Comparison of ENCODE assay signal across 8 cellular contexts in genomic region chr17:37373530-37374159, GRCh38. TPM values are rescaled to one million over a fixed set of nuclear protein-coding genes. Genes with fewer than 3 reads are reported as not detected.
A peak's percentile ranks its signal among the peaks of the same experiment; 100 is the strongest.
DNase-seq lines count a peak whose midpoint lies in the region; ATAC-seq and TF ChIP-seq lines count a peak whose summit lies in the region.

No MANE protein-coding gene starts in this region.

- DNase-seq in CD8-positive, alpha-beta memory T cell = peak; percentile 14 to 70 (median 47)
- DNase-seq in H4 (ENCODE audit: low spot score) (peak; percentile 84), NCI-H2029 treated with DMSO at 0.1 percent for 48 hours (lab: John Stamatoyannopoulos, UW) (peak; percentile 42), T-helper 1 cell (peak in 4 of 5 donors; percentile 31 to 76 (median 43)), amniotic epithelial cell (ENCODE audit: low read depth) (peak; percentile 81), right atrium auricular region (ENCODE audit: low spot score) (peak; percentile 65), sigmoid colon (no peak)

- H3K4me1 Mint-ChIP-seq in CD8-positive, alpha-beta memory T cell = peaks cover 0 to 6% (median 4%) of the 10 kb centered on the region in 3 donors

- no peaks in the 10 kb centered on the region for H3K36me3 Mint-ChIP-seq in CD8-positive, alpha-beta memory T cell

- no peak for ATAC-seq in GM18511 (IDR thresholded peaks at IDR 0.05; ENCODE audit: unreplicated experiment)

- no peaks in the 10 kb centered on the region for H3K27me3 Mint-ChIP-seq in CD8-positive, alpha-beta memory T cell

- no peaks in the 10 kb centered on the region for H3K36me3 ChIP-seq in CD8-positive, alpha-beta memory T cell (ENCODE audit: insufficient read depth, low read length)
- H3K36me3 ChIP-seq in right atrium auricular region = no peaks in the 10 kb centered on the region
- H3K36me3 ChIP-seq in sigmoid colon = no peaks in the 10 kb centered on the region

- WGBS in sigmoid colon, 2 donors = 3 to 5% methylated on average over 4 of the region's 4 CpGs

- no peak overlapping the region for H3K4me3 ChIP-seq in CD8-positive, alpha-beta memory T cell (ENCODE audit: low read length)
- H3K4me3 ChIP-seq in right atrium auricular region (no peak overlapping the region), sigmoid colon (no peak overlapping the region)

- TF ChIP-seq POLR2A in sigmoid colon (IDR thresholded peaks at IDR 0.05) = no peak

- POLR2A ChIA-PET in CD8-positive, alpha-beta memory T cell (lab: Charles Lee) = interaction anchor here (0.6 kb wide), 1 partner anchor 741 kb away, joined by 3 read pairs; no protein-coding TSS in a partner anchor

- H3K4me3 Mint-ChIP-seq in CD8-positive, alpha-beta memory T cell = no peak overlapping the region

- peak overlapping the region in 1 of 8 donors; percentile 78 for H3K27ac Mint-ChIP-seq in CD8-positive, alpha-beta memory T cell

- H3K27me3 ChIP-seq in CD8-positive, alpha-beta memory T cell (ENCODE audit: insufficient read depth, low read length, poor library complexity, severe bottlenecking) = no peaks in the 10 kb centered on the region
- no peaks in the 10 kb centered on the region for H3K27me3 ChIP-seq in right atrium auricular region
- H3K27me3 ChIP-seq in sigmoid colon = no peaks in the 10 kb centered on the region

- no peaks in the 10 kb centered on the region for H3K9me3 Mint-ChIP-seq in CD8-positive, alpha-beta memory T cell

- CTCF ChIA-PET in CD8-positive, alpha-beta memory T cell (lab: Charles Lee) = interaction anchor here (0.6 to 2.0 kb wide), 16 partner anchors 8 to 1440 kb away, joined by 3 to 11 read pairs (median 4); partner anchors contain the start of gene SYNRG

- intact Hi-C loops in sigmoid colon (cut with DNase I) = loop anchor here (10.0 kb wide), 1 partner anchor 119 kb away; no protein-coding TSS in a partner anchor

- no peak overlapping the region for H3K27ac ChIP-seq in CD8-positive, alpha-beta memory T cell (ENCODE audit: low read depth, low read length)
- H3K27ac ChIP-seq in right atrium auricular region (no peak overlapping the region), sigmoid colon (no peak overlapping the region)

- H3K4me1 ChIP-seq in CD8-positive, alpha-beta memory T cell (ENCODE audit: insufficient read depth, low read length) = no peaks in the 10 kb centered on the region
- no peaks in the 10 kb centered on the region for H3K4me1 ChIP-seq in right atrium auricular region
- H3K4me1 ChIP-seq in sigmoid colon = peaks cover 0 to 3% (median 0%) of the 10 kb centered on the region in 4 donors

- no peak for TF ChIP-seq EP300 in sigmoid colon (IDR thresholded peaks at IDR 0.05)

- no peaks in the 10 kb centered on the region for H3K9me3 ChIP-seq in CD8-positive, alpha-beta memory T cell (ENCODE audit: low read length)
- H3K9me3 ChIP-seq in right atrium auricular region = no peaks in the 10 kb centered on the region
- H3K9me3 ChIP-seq in sigmoid colon = no peaks in the 10 kb centered on the region

- TF ChIP-seq CTCF in right atrium auricular region (IDR thresholded peaks at IDR 0.05) (peak; percentile 79 to 93), sigmoid colon (IDR thresholded peaks at IDR 0.05) (peak; percentile 85 to 99 (median 96))

RNA-seq across cellular contexts. Expression of gene C17orf78, which starts 2.1 kb away (rescaled TPM):
- not detected for total RNA-seq in CD8-positive, alpha-beta memory T cell
- not detected for polyA plus RNA-seq in CD8-positive, alpha-beta memory T cell
- not detected in 2 replicates for total RNA-seq in H4 (2014; rRNA removed; shearing (Covaris generic))
- not detected for total RNA-seq in right atrium auricular region
- total RNA-seq in sigmoid colon = not detected
- polyA plus RNA-seq in sigmoid colon = not detected

RNA-seq across cellular contexts. Expression of gene ACACA, which starts 33.0 kb away (rescaled TPM):
- 10 to 100 TPM; 41.3 to 51.1 TPM for total RNA-seq in CD8-positive, alpha-beta memory T cell
- polyA plus RNA-seq in CD8-positive, alpha-beta memory T cell = 7.5 TPM
- 27.6 and 50.3 TPM in 2 replicates for total RNA-seq in H4 (2014; rRNA removed; shearing (Covaris generic))
- 10 to 100 TPM in 1 of 2 donors, 1 to 10 TPM in 1; 8.6 to 10.2 TPM for total RNA-seq in right atrium auricular region
- 10 to 100 TPM; 21.1 to 38.9 (median 28.9) TPM for total RNA-seq in sigmoid colon
- 10 to 100 TPM; 10.8 to 34.9 (median 18.0) TPM for polyA plus RNA-seq in sigmoid colon

RNA-seq across cellular contexts. Expression of gene TADA2A, which starts 33.0 kb away (rescaled TPM):
- 10 to 100 TPM; 42.3 to 46.0 TPM for total RNA-seq in CD8-positive, alpha-beta memory T cell
- 12.8 TPM for polyA plus RNA-seq in CD8-positive, alpha-beta memory T cell
- 11.3 and 15.4 TPM in 2 replicates for total RNA-seq in H4 (2014; rRNA removed; shearing (Covaris generic))
- total RNA-seq in right atrium auricular region (10 to 100 TPM in 1 of 2 donors, 1 to 10 TPM in 1; 6.8 to 15.7 TPM), sigmoid colon (10 to 100 TPM; 15.0 to 22.7 (median 20.3) TPM)
- polyA plus RNA-seq in sigmoid colon = 1 to 10 TPM; 7.2 to 9.9 (median 8.4) TPM
